In genomic region chr12:20527396-20528154, GRCh38 we compare ENCODE assay signal across 15 cellular contexts.
DNase-seq lines count a peak whose midpoint lies in the region; ATAC-seq, FAIRE-seq and TF ChIP-seq lines count a peak whose summit lies in the region.
"Had no signal": no experiment of that assay in that cellular context is flagged by ENCODE, and none has a peak within 500 bp of the region (broad histone marks: within the 10 kb centered on the region; RNA-seq: fewer than 3 reads in every experiment).

No MANE protein-coding gene starts in this region.

- intact Hi-C loops in body of pancreas (cut with DNase I), result no loop called here
- intact Hi-C loops in pancreas (cut with DNase I), result no loop called here
- intact Hi-C loops in CD4-positive, alpha-beta T cell (cut with DNase I, micrococcal nuclease), result no loop called here
- intact Hi-C loops in mucosa of descending colon (cut with DNase I, micrococcal nuclease), result no loop called here

- H3K27ac ChIP-seq in body of pancreas (peak overlapping the region in 2 of 4 donors; percentile 17 to 18), pancreas (peak overlapping the region in 1 of 4 donors; percentile 37)
- no peak overlapping the region for H3K27ac ChIP-seq in CD4-positive, alpha-beta T cell (ENCODE audit: low read depth, low read length)
- H3K27ac ChIP-seq: vagina had no signal

- H3K36me3 Mint-ChIP-seq in CD4-positive, alpha-beta T cell (ENCODE audit: low read depth), result no peaks in the 10 kb centered on the region
- H3K36me3 Mint-ChIP-seq: naive B cell had no signal

- no peak overlapping the region for H3K4me3 Mint-ChIP-seq in CD4-positive, alpha-beta T cell
- H3K4me3 Mint-ChIP-seq: naive B cell had no signal

- no peaks in the 10 kb centered on the region for H3K27me3 Mint-ChIP-seq in CD4-positive, alpha-beta T cell
- H3K27me3 Mint-ChIP-seq: naive B cell had no signal

- no peaks in the 10 kb centered on the region for H3K9me3 Mint-ChIP-seq in CD4-positive, alpha-beta T cell

- no peak overlapping the region for H3K4me3 ChIP-seq in body of pancreas
- no peak overlapping the region for H3K4me3 ChIP-seq in pancreas
- no peak overlapping the region for H3K4me3 ChIP-seq in mucosa of descending colon
- H3K4me3 ChIP-seq: vagina had no signal

- POLR2A ChIA-PET in CD4-positive, alpha-beta T cell (lab: Charles Lee), result no interaction called here

- ATAC-seq in body of pancreas, result peak; percentile 53
- ATAC-seq in pancreas, result peak in 3 of 4 donors; percentile 18 to 38 (median 27)
- ATAC-seq in CD4-positive, alpha-beta T cell (ENCODE audit: poor library complexity), result no peak
- ATAC-seq in GM18517 (IDR thresholded peaks at IDR 0.05; ENCODE audit: unreplicated experiment), result no peak
- no peak for ATAC-seq in mucosa of descending colon

- TF ChIP-seq CTCF in body of pancreas (IDR thresholded peaks at IDR 0.05) (no peak), pancreas (IDR thresholded peaks at IDR 0.05) (no peak), mucosa of descending colon (IDR thresholded peaks at IDR 0.05) (no peak)
- no peak for TF ChIP-seq CTCF in CD4-positive, alpha-beta T cell (IDR thresholded peaks at IDR 0.05)

- H3K9me3 ChIP-seq in body of pancreas (no peaks in the 10 kb centered on the region), pancreas (no peaks in the 10 kb centered on the region), mucosa of descending colon (no peaks in the 10 kb centered on the region)
- H3K9me3 ChIP-seq in CD4-positive, alpha-beta T cell (ENCODE audit: control insufficient read depth, low read length), result no peaks in the 10 kb centered on the region
- H3K9me3 ChIP-seq: vagina had no signal

- CTCF ChIA-PET in CD4-positive, alpha-beta T cell (lab: Charles Lee), result no interaction called here

- no peaks in the 10 kb centered on the region for H3K4me1 ChIP-seq in body of pancreas
- H3K4me1 ChIP-seq in pancreas, result peaks cover 0 to 7% (median 0%) of the 10 kb centered on the region in 3 donors
- no peaks in the 10 kb centered on the region for H3K4me1 ChIP-seq in mucosa of descending colon (ENCODE audit: low read depth)
- H3K4me1 ChIP-seq: vagina had no signal

- TF ChIP-seq POLR2A in body of pancreas (IDR thresholded peaks at IDR 0.05), result no peak

- FAIRE-seq in pancreas (lab: Jason Lieb, UNC), result no peak

- DNase-seq in AG08396 (ENCODE audit: low spot score), result peak; percentile 14
- DNase-seq in body of pancreas, result no peak
- DNase-seq in globus pallidus (ENCODE audit: low spot score), result peak; percentile 47
- no peak for DNase-seq in pancreas
- no peak for DNase-seq in stimulated activated CD4-positive, alpha-beta T cell treated with anti-CD3 and anti-CD28 coated beads, Interleukin-1b, Interleukin-23, amount 100 ng/mL, for 48 hours
- DNase-seq in CD4-positive, alpha-beta T cell, result no peak
- DNase-seq in mucosa of descending colon, result no peak
- DNase-seq: activated T-cell treated with anti-CD3 and anti-CD28 coated beads, Interleukin-2, amount 50 U/mL, for 48 hours; DND-41; GOT3; naive B cell; NCI-H226; stimulated activated CD8-positive, alpha-beta memory T cell treated with anti-CD3 and anti-CD28 coated beads, Interleukin-4, amount 100 ng/mL, for 48 hours had no signal

- WGBS in body of pancreas, 2 donors, result 33 to 39% methylated on average over 8 of the region's 8 CpGs
- WGBS in pancreas, 2 donors, result 33 to 40% methylated on average over 8 of the region's 8 CpGs

- no peaks in the 10 kb centered on the region for H3K27me3 ChIP-seq in body of pancreas
- H3K27me3 ChIP-seq in pancreas, result no peaks in the 10 kb centered on the region
- H3K27me3 ChIP-seq in CD4-positive, alpha-beta T cell (ENCODE audit: control insufficient read depth, insufficient read depth, low read length), result no peaks in the 10 kb centered on the region
- H3K27me3 ChIP-seq: vagina had no signal

- H3K27ac Mint-ChIP-seq in CD4-positive, alpha-beta T cell, result no peak overlapping the region

- H3K36me3 ChIP-seq in body of pancreas (replicated peaks in 1 of 2; ENCODE audit: insufficient read depth in 1 of 2, low read depth in 2 of 2) (no peaks in the 10 kb centered on the region), pancreas (no peaks in the 10 kb centered on the region), mucosa of descending colon (ENCODE audit: low read depth) (no peaks in the 10 kb centered on the region)
- H3K36me3 ChIP-seq: vagina had no signal

- no peaks in the 10 kb centered on the region for H3K4me1 Mint-ChIP-seq in CD4-positive, alpha-beta T cell (ENCODE audit: low read depth)
- H3K4me1 Mint-ChIP-seq: naive B cell had no signal

Comparison
In these comparisons a context has a peak if more than half of its experiments do, and no peak if none do; other contexts are left out.
1. DNase-seq: peak in AG08396 (single experiment) and globus pallidus (single experiment); none in body of pancreas (0 of 4), pancreas (0 of 6), stimulated activated CD4-positive, alpha-beta T cell treated with anti-CD3 and anti-CD28 coated beads, Interleukin-1b, Interleukin-23, amount 100 ng/mL, for 48 hours (single experiment), CD4-positive, alpha-beta T cell (0 of 10) and mucosa of descending colon (0 of 3).
2. ATAC-seq: peak in body of pancreas (single experiment) and pancreas (3 of 4); none in CD4-positive, alpha-beta T cell (single experiment), GM18517 (single experiment) and mucosa of descending colon (single experiment).